Comparison of ENCODE assay signal across 27 cellular contexts in genomic region chr1:182134257-182134656, GRCh38.
"Had no signal": no experiment of that assay in that cellular context is flagged by ENCODE, and none has a peak within 500 bp of the region (broad histone marks: within the 10 kb centered on the region; RNA-seq: fewer than 3 reads in every experiment).

No MANE protein-coding gene starts in this region.

- FAIRE-seq: colon, endometrium, endothelial cell of umbilical vein, frontal cortex had no signal

- H3K27ac ChIP-seq: colonic mucosa, coronary artery, dorsolateral prefrontal cortex, epithelial cell of prostate, esophagus muscularis mucosa, esophagus squamous epithelium, foreskin keratinocyte, gastrocnemius medialis, gastroesophageal sphincter, heart left ventricle, heart right ventricle, hepatocyte had no signal

- H3K36me3 ChIP-seq: colonic mucosa, esophagus muscularis mucosa, esophagus squamous epithelium, gastrocnemius medialis, gastroesophageal sphincter, heart left ventricle, heart right ventricle had no signal

- H3K79me2 ChIP-seq: hepatocyte had no signal

- H3K27me3 ChIP-seq: colonic mucosa, dorsolateral prefrontal cortex, esophagus muscularis mucosa, esophagus squamous epithelium, foreskin keratinocyte, gastrocnemius medialis, gastroesophageal sphincter, hepatocyte had no signal

- ATAC-seq: effector memory CD8-positive, alpha-beta T cell; esophagus mucosa; foreskin keratinocyte; gastrocnemius medialis; gastroesophageal sphincter; heart left ventricle; heart right ventricle had no signal

- DNase-seq: colonic mucosa; cortex of kidney; dermis blood vessel endothelial cell; dorsolateral prefrontal cortex; effector CD4-positive, alpha-beta T cell; effector CD8-positive, alpha-beta T cell; effector memory CD4-positive, alpha-beta T cell; effector memory CD8-positive, alpha-beta T cell; endodermal cell; esophagus squamous epithelium; foreskin fibroblast; foreskin keratinocyte; foreskin melanocyte; gastrocnemius medialis; glutamatergic neuron; heart left ventricle; heart right ventricle had no signal

- H3K9me3 ChIP-seq: colonic mucosa, gastrocnemius medialis had no signal

- H3K4me3 ChIP-seq: colonic mucosa, coronary artery, dorsolateral prefrontal cortex, esophagus muscularis mucosa, esophagus squamous epithelium, gastrocnemius medialis, gastroesophageal sphincter, heart left ventricle, heart right ventricle, hepatocyte had no signal

- H2AFZ ChIP-seq: hepatocyte had no signal

- H3K4me1 ChIP-seq: colonic mucosa, esophagus muscularis mucosa, gastrocnemius medialis, gastroesophageal sphincter had no signal

- H3K4me2 ChIP-seq: hepatocyte had no signal
